In the genomic region with DNA sequence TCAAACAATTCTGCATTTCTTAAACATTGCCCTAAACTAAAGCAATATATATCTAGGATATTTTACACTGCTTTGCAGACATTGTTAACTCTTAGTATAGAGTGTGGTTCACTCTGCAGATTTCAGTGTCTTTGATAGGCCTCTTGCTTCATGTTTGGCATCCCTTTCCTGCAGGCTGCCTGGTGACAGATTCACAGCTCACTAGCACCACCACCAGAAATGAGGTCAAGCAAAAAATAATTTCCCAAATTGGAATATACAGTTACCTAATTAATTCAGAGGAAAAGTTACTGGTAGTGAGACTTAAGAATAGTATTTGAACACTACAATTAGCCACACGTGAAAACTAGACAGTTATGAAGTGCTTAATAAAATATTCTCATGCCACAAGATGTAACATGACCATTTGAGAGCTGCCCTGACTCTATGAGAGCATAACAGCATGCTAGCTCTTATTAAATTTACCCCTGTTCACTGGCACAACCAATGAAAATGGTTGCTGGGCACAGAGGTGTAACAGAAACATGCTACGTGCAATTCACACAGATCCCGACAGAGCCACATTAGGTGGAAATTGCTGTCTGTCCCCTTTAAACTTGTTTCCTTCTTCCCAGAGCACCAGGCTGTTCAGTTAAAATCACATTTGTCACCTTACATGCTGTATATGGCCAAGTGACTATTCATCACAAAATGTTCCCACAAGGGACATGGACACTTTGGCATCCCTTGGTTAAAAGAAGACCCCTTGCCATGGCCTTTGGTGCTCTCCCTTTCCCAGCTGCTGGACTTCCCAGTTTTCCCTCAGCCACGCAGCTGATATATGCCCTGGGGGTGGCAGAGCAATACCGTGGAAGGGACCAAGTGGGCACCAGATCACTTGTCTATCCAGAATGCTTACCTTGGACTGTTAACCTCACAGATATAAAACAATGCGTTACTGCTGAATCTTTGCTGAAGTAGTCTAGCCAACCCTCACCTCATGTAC, we compare ENCODE assay signal across 11 cellular contexts. TPM values are rescaled to one million over a fixed set of nuclear protein-coding genes. Genes with fewer than 3 reads are reported as not detected.
DNase-seq lines count a peak whose midpoint lies in the region; ATAC-seq and TF ChIP-seq lines count a peak whose summit lies in the region.
"Had no signal": no experiment of that assay in that cellular context is flagged by ENCODE, and none has a peak within 500 bp of the region (broad histone marks: within the 10 kb centered on the region; RNA-seq: fewer than 3 reads in every experiment).

No MANE protein-coding gene starts in this region.

- WGBS in stomach, 5 donors = 74 to 83% (median 79%) methylated on average over 6 of the region's 6 CpGs

- H3K9me3 Mint-ChIP-seq in type B pancreatic cell = no peaks in the 10 kb centered on the region

- peaks cover 10% of the 10 kb centered on the region for H3K36me3 Mint-ChIP-seq in type B pancreatic cell

- no peak for TF ChIP-seq EP300 in stomach (IDR thresholded peaks at IDR 0.05)

- no peaks in the 10 kb centered on the region for H3K4me1 Mint-ChIP-seq in type B pancreatic cell (ENCODE audit: unreplicated experiment)

- intact Hi-C loops in stomach (cut with DNase I; ENCODE audit: low total_unique reads) = no loop called here

- H3K36me3 ChIP-seq in stomach = peaks cover 0 to 36% (median 22%) of the 10 kb centered on the region in 4 donors

- H3K4me1 ChIP-seq in stomach = no peaks in the 10 kb centered on the region

- H3K27me3 Mint-ChIP-seq in type B pancreatic cell = no peaks in the 10 kb centered on the region

- no peak for ATAC-seq in HG03175 (IDR thresholded peaks at IDR 0.05; ENCODE audit: unreplicated experiment)
- ATAC-seq in GM18867 (IDR thresholded peaks at IDR 0.05; ENCODE audit: unreplicated experiment) = no peak

- no peaks in the 10 kb centered on the region for H3K9me3 ChIP-seq in stomach

- H3K4me3 ChIP-seq in fibroblast of the aortic adventitia (ENCODE audit: low read depth, low read length) (no peak overlapping the region), stomach (no peak overlapping the region)

- H3K27me3 ChIP-seq in stomach = no peaks in the 10 kb centered on the region

- TF ChIP-seq CTCF in fibroblast of the aortic adventitia (IDR thresholded peaks at IDR 0.05; ENCODE audit: insufficient read depth, low read length) (peak; percentile 38), type B pancreatic cell (conservative IDR thresholded peaks at IDR 0.05) (peak; percentile 31), stomach (IDR thresholded peaks at IDR 0.05) (peak in 1 of 7 experiments; percentile 8)

- TF ChIP-seq POLR2A in stomach (IDR thresholded peaks at IDR 0.05) = no peak

- no peak overlapping the region for H3K4me3 Mint-ChIP-seq in type B pancreatic cell

- no peak overlapping the region for H3K27ac ChIP-seq in stomach
- H3K27ac ChIP-seq: epithelial cell of prostate had no signal

- DNase-seq in SIG-M5 treated with dmso at 0.1 percent for 504 hours (lab: John Stamatoyannopoulos, UW; ENCODE audit: unreplicated experiment) (peak; percentile 38), SIG-M5 (lab: John Stamatoyannopoulos, UW) (no peak), OCI-M1 (lab: John Stamatoyannopoulos, UW) (peak; percentile 29), fibroblast of the aortic adventitia (ENCODE audit: low read depth) (peak; percentile 44), type B pancreatic cell (ENCODE audit: extremely low spot score, unreplicated experiment) (no peak), stomach (no peak)
- DNase-seq: activated CD4-positive, CD25-positive, alpha-beta regulatory T cell treated with anti-CD3 and anti-CD28 coated beads, Interleukin-2, amount 50 U/mL, for 72 hours; DMS153 had no signal

- H3K27ac Mint-ChIP-seq in type B pancreatic cell = no peak overlapping the region

RNA-seq across cellular contexts. Expression of a gene that starts 35.7 kb away (rescaled TPM):
- 0.27 and 1.6 TPM in 2 replicates for total RNA-seq in fibroblast of the aortic adventitia (ENCODE audit: low replicate concordance)
- total RNA-seq in type B pancreatic cell (ENCODE audit: low replicate concordance) = 13.7 and 21.5 TPM in 2 replicates
- total RNA-seq in stomach = 10 to 100 TPM in 1 of 5 donors, 1 to 10 TPM in 4; 4.9 to 14.1 (median 6.4) TPM
- polyA plus RNA-seq in stomach = 10 to 100 TPM in 2 of 3 donors, 1 to 10 TPM in 1; 5.4 to 12.1 (median 11.3) TPM

Comparison
In these comparisons a context has a peak if more than half of its experiments do, and no peak if none do; other contexts are left out.
1. DNase-seq: peak in SIG-M5 treated with dmso at 0.1 percent for 504 hours (single experiment), OCI-M1 (single experiment) and fibroblast of the aortic adventitia (single experiment); none in SIG-M5 (single experiment), type B pancreatic cell (single experiment) and stomach (single experiment).